In genomic region chr15:26630857-26631256, GRCh38 we compare ENCODE assay signal across 2 cellular contexts.
TF ChIP-seq lines count a peak whose summit lies in the region.

No MANE protein-coding gene starts in this region.

TF ChIP-seq in GM23338, 12 proteins besides CTCF, POLR2A, EP300 and RAD21:
- TF ChIP-seq ZNF462 (CRISPR knock-in tag; IDR thresholded peaks at IDR 0.05), result no peak
- no peak for TF ChIP-seq STAT1 (IDR thresholded peaks at IDR 0.05; ENCODE audit: unreplicated experiment)
- no peak for TF ChIP-seq EZH2 (IDR thresholded peaks at IDR 0.05; ENCODE audit: low read depth, unreplicated experiment)
- no peak for TF ChIP-seq NANOG (IDR thresholded peaks at IDR 0.05; ENCODE audit: borderline replicate concordance)
- no peak for TF ChIP-seq ZNF331 (CRISPR knock-in tag; IDR thresholded peaks at IDR 0.05; ENCODE audit: low read depth)
- TF ChIP-seq ETS1 (IDR thresholded peaks at IDR 0.05), result no peak
- no peak for TF ChIP-seq REST (IDR thresholded peaks at IDR 0.05; ENCODE audit: unreplicated experiment)
- no peak for TF ChIP-seq CREB1 (CRISPR knock-in tag; IDR thresholded peaks at IDR 0.05; ENCODE audit: low read depth)
- no peak for TF ChIP-seq POLR2AphosphoS5 (IDR thresholded peaks at IDR 0.05; ENCODE audit: low read depth)
- no peak for TF ChIP-seq JUNB (IDR thresholded peaks at IDR 0.05; ENCODE audit: unreplicated experiment)
- TF ChIP-seq ZNF114 (CRISPR knock-in tag; IDR thresholded peaks at IDR 0.05), result no peak

TF ChIP-seq in WTC11, 78 proteins besides CTCF, POLR2A, EP300 and RAD21 (continued from another document):
- TF ChIP-seq ZSCAN18 (CRISPR knock-in tag; IDR thresholded peaks at IDR 0.05), result no peak
- no peak for TF ChIP-seq CREB1 (CRISPR knock-in tag; IDR thresholded peaks at IDR 0.05)
